In the genomic region with DNA sequence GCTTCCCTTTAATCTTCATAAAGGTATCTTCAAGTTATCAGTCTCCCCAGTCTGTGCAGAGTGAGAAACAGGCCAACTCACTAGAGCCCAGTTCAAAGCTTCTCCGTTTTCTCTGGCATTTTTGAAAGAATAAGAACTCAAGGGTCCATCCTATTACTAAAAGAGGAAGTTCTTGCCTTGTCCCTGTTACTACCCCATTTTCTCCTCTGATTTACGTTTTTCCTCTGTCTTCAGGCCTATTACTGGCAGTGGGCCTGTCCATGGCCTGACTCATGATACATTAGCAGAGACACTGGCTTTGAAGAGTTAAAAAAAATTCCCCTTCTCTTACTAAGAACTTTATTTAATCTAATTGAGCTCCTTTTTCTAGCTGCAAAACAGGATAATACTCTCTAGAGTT, we compare ENCODE assay signal across 25 cellular contexts.
"Had no signal": no experiment of that assay in that cellular context is flagged by ENCODE, and none has a peak within 500 bp of the region (broad histone marks: within the 10 kb centered on the region; RNA-seq: fewer than 3 reads in every experiment).

No MANE protein-coding gene starts in this region.

- H3K27me3 Mint-ChIP-seq: activated CD4-positive, alpha-beta T cell treated with anti-CD3 and anti-CD28 coated beads, Interleukin-2, amount 10 ng/mL, durations not matched to agents 24 days and 14 days; activated naive CD8-positive, alpha-beta T cell treated with anti-CD3 and anti-CD28 coated beads, Interleukin-2, amount 10 ng/mL, durations not matched to agents 7 days and 5 days; activated T-cell treated with anti-CD3 and anti-CD28 coated beads, Interleukin-2, amount 50 U/mL, for 24 hours; natural killer cell treated with Interleukin-12 subunit alpha and Interleukin-12 subunit beta and Interleukin-15 and Interleukin-18, amount 100 ng/mL, for 72 hours; stimulated activated naive CD8-positive, alpha-beta T cell treated with anti-CD3 and anti-CD28 coated beads, Interleukin-15, Interleukin-2, amounts not matched to agents 100 ng/mL and 50 ng/mL, for 24 hours had no signal

- H3K9me3 ChIP-seq: body of pancreas, gastrocnemius medialis, heart right ventricle, neutrophil, pancreas, right lobe of liver, suprapubic skin, vagina had no signal

- H3K4me1 Mint-ChIP-seq: activated CD4-positive, alpha-beta T cell treated with anti-CD3 and anti-CD28 coated beads, Interleukin-2, amount 10 ng/mL, durations not matched to agents 24 days and 14 days; activated naive CD8-positive, alpha-beta T cell treated with anti-CD3 and anti-CD28 coated beads, Interleukin-2, amount 10 ng/mL, durations not matched to agents 7 days and 5 days; immature natural killer cell had no signal

- FAIRE-seq: pancreas, small intestine had no signal

- H3K4me3 ChIP-seq: body of pancreas, dorsolateral prefrontal cortex, gastrocnemius medialis, heart right ventricle, pancreas, right lobe of liver, suprapubic skin, vagina had no signal

- H3K4me3 Mint-ChIP-seq: activated CD4-positive, alpha-beta T cell treated with anti-CD3 and anti-CD28 coated beads, Interleukin-2, amount 10 ng/mL, durations not matched to agents 24 days and 14 days; activated CD8-positive, alpha-beta T cell treated with anti-CD3 and anti-CD28 coated beads, Interleukin-2, amount 10 ng/mL, durations not matched to agents 7 days and 5 days; activated naive CD8-positive, alpha-beta T cell treated with anti-CD3 and anti-CD28 coated beads, Interleukin-2, amount 10 ng/mL, durations not matched to agents 7 days and 5 days; activated T-cell treated with anti-CD3 and anti-CD28 coated beads, Interleukin-2, amount 50 U/mL, for 24 hours; immature natural killer cell; natural killer cell treated with Interleukin-12 subunit alpha and Interleukin-12 subunit beta and Interleukin-15 and Interleukin-18, amount 100 ng/mL, for 72 hours; stimulated activated naive CD8-positive, alpha-beta T cell treated with anti-CD3 and anti-CD28 coated beads, Interleukin-15, Interleukin-2, amounts not matched to agents 100 ng/mL and 50 ng/mL, for 24 hours had no signal

- H3K9me3 Mint-ChIP-seq: activated CD4-positive, alpha-beta T cell treated with anti-CD3 and anti-CD28 coated beads, Interleukin-2, amount 10 ng/mL, durations not matched to agents 24 days and 14 days; stimulated activated naive CD8-positive, alpha-beta T cell treated with anti-CD3 and anti-CD28 coated beads, Interleukin-15, Interleukin-2, amounts not matched to agents 100 ng/mL and 50 ng/mL, for 24 hours had no signal

- H3K36me3 Mint-ChIP-seq: activated naive CD8-positive, alpha-beta T cell treated with anti-CD3 and anti-CD28 coated beads, Interleukin-2, amount 10 ng/mL, durations not matched to agents 7 days and 5 days; immature natural killer cell; natural killer cell treated with Interleukin-12 subunit alpha and Interleukin-12 subunit beta and Interleukin-15 and Interleukin-18, amount 100 ng/mL, for 72 hours had no signal

- H3K27ac ChIP-seq: body of pancreas, dorsolateral prefrontal cortex, gastrocnemius medialis, neutrophil, pancreas, right lobe of liver, suprapubic skin, vagina had no signal

- ATAC-seq: activated CD8-positive, alpha-beta T cell treated with anti-CD3 and anti-CD28 coated beads, Interleukin-2, amount 10 ng/mL, durations not matched to agents 7 days and 5 days; body of pancreas; gastrocnemius medialis; natural killer cell treated with Interleukin-12 subunit alpha and Interleukin-12 subunit beta and Interleukin-15 and Interleukin-18, amount 100 ng/mL, for 72 hours had no signal

- H3K27me3 ChIP-seq: body of pancreas, dorsolateral prefrontal cortex, gastrocnemius medialis, heart right ventricle, neutrophil, pancreas, right lobe of liver, suprapubic skin, vagina had no signal

- DNase-seq: activated CD4-positive, alpha-beta T cell treated with anti-CD3 and anti-CD28 coated beads, Interleukin-2, amount 10 ng/mL, durations not matched to agents 24 days and 14 days; activated CD8-positive, alpha-beta T cell treated with anti-CD3 and anti-CD28 coated beads, Interleukin-2, amount 10 ng/mL, durations not matched to agents 7 days and 5 days; activated naive CD4-positive, alpha-beta T cell treated with Interleukin-2 at 50 U/mL for 16 hours; activated naive CD8-positive, alpha-beta T cell treated with anti-CD3 and anti-CD28 coated beads, Interleukin-2, amount 10 ng/mL, durations not matched to agents 7 days and 5 days; activated T-cell treated with anti-CD3 and anti-CD28 coated beads, Interleukin-2, amount 50 U/mL, for 24 hours; amygdala; body of pancreas; dorsolateral prefrontal cortex; gastrocnemius medialis; heart right ventricle; immature natural killer cell; kidney glomerular epithelial cell; pancreas; right lobe of liver; small intestine; stimulated activated CD4-positive, alpha-beta T cell treated with anti-CD3 and anti-CD28 coated beads, Interleukin-15, amount 100 ng/mL, for 24 hours; stimulated activated CD4-positive, alpha-beta T cell treated with anti-CD3 and anti-CD28 coated beads, Interleukin-2, amount 100 ng/mL, for 48 hours; T1000; trophoblast cell had no signal

- H3K4me1 ChIP-seq: body of pancreas, gastrocnemius medialis, pancreas had no signal

- H3K36me3 ChIP-seq: gastrocnemius medialis, heart right ventricle, neutrophil, pancreas, right lobe of liver, suprapubic skin, vagina had no signal

- H3K27ac Mint-ChIP-seq: activated CD4-positive, alpha-beta T cell treated with anti-CD3 and anti-CD28 coated beads, Interleukin-2, amount 10 ng/mL, durations not matched to agents 24 days and 14 days; activated CD8-positive, alpha-beta T cell treated with anti-CD3 and anti-CD28 coated beads, Interleukin-2, amount 10 ng/mL, durations not matched to agents 7 days and 5 days; activated naive CD8-positive, alpha-beta T cell treated with anti-CD3 and anti-CD28 coated beads, Interleukin-2, amount 10 ng/mL, durations not matched to agents 7 days and 5 days; activated T-cell treated with anti-CD3 and anti-CD28 coated beads, Interleukin-2, amount 50 U/mL, for 24 hours; activated T-helper 2 cell treated with anti-CD3 and anti-CD28 coated beads, Interferon-gamma antibody, Interleukin-2, Interleukin-4, amounts not matched to agents 10 μg/mL and 5 μg/mL and 100 μg/mL, durations not matched to agents 14 hours and 24 hours and 36 hours; immature natural killer cell; natural killer cell treated with Interleukin-12 subunit alpha and Interleukin-12 subunit beta and Interleukin-15 and Interleukin-18, amount 100 ng/mL, for 72 hours; stimulated activated naive CD8-positive, alpha-beta T cell treated with anti-CD3 and anti-CD28 coated beads, Interleukin-15, Interleukin-2, amounts not matched to agents 100 ng/mL and 50 ng/mL, for 24 hours had no signal
